8 cellular contexts compared by ENCODE assay signal in genomic region chr2:48420512-48421197, GRCh38. TPM values are rescaled to one million over a fixed set of nuclear protein-coding genes. Genes with fewer than 3 reads are reported as not detected.
DNase-seq lines count a peak whose midpoint lies in the region; ATAC-seq and FAIRE-seq lines count a peak whose summit lies in the region.

No MANE protein-coding gene starts in this region.

- ATAC-seq in HG03432 (IDR thresholded peaks at IDR 0.05; ENCODE audit: unreplicated experiment) = peak; percentile 80

- peak; percentile 97 for FAIRE-seq in GM19239 (lab: Jason Lieb, UNC)

- peak; percentile 76 to 81 for DNase-seq in AML-193 (lab: John Stamatoyannopoulos, UW)
- DNase-seq in GM19239 (ENCODE audit: insufficient read length, low spot score) = peak; percentile 76
- peak; percentile 84 for DNase-seq in NCI-H460 (ENCODE audit: extremely low read depth, low read depth)
- peak; percentile 91 for DNase-seq in activated CD4-positive, CD25-positive, alpha-beta regulatory T cell treated with anti-CD3 and anti-CD28 coated beads, Interleukin-2, amount 50 U/mL, for 72 hours
- peak; percentile 93 for DNase-seq in cerebellar cortex (ENCODE audit: low spot score)
- DNase-seq in kidney glomerular epithelial cell (lab: John Stamatoyannopoulos, UW) = peak; percentile 70
- DNase-seq in stimulated activated CD4-positive, alpha-beta T cell treated with anti-CD3 and anti-CD28 coated beads, Interleukin-1b, Interleukin-23, amount 100 ng/mL, for 4 hours (ENCODE audit: low read depth in 2 of 2) = peak; percentile 89 to 95

RNA-seq across cellular contexts. Expression of gene PPP1R21, which starts 19.9 kb away (rescaled TPM):
- 9.6 and 10.0 TPM in 2 replicates for total RNA-seq in NCI-H460 (2014; rRNA removed; shearing (Covaris generic))
- polyA plus RNA-seq in NCI-H460 (2014; cell fraction: nucleus; rRNA removed) = 17.4 and 18.5 TPM in 2 replicates

Comparison
In these comparisons a context has a peak if more than half of its experiments do, and no peak if none do; other contexts are left out.
1. Peak in every context shown above with its lines: DNase-seq and ATAC-seq.